ENCODE assay signal across 29 cellular contexts in genomic region chr7:156318426-156318825, GRCh38.
"Had no signal": no experiment of that assay in that cellular context is flagged by ENCODE, and none has a peak within 500 bp of the region (broad histone marks: within the 10 kb centered on the region; RNA-seq: fewer than 3 reads in every experiment).

No MANE protein-coding gene starts in this region.

- H3K4me3 ChIP-seq: adrenal gland, cardiac muscle cell, colonic mucosa, dorsolateral prefrontal cortex, mucosa of descending colon, right lobe of liver, skin epidermis, vagina had no signal

- H3K27ac Mint-ChIP-seq: activated naive CD8-positive, alpha-beta T cell treated with anti-CD3 and anti-CD28 coated beads for 36 hours; activated T-cell treated with anti-CD3 and anti-CD28 coated beads, Interleukin-2, amount 50 U/mL, for 72 hours; brain; natural killer cell treated with Interleukin-12 subunit alpha and Interleukin-12 subunit beta and Interleukin-15 and Interleukin-18, amount 100 ng/mL, for 72 hours; stimulated activated effector memory CD8-positive, alpha-beta T cell treated with anti-CD3 and anti-CD28 coated beads, Interleukin-12 subunit alpha, Interleukin-12 subunit beta, amount 100 ng/mL, for 72 hours; stimulated activated naive CD8-positive, alpha-beta T cell treated with anti-CD3 and anti-CD28 coated beads, Interleukin-15, Interleukin-2, amounts not matched to agents 100 ng/mL and 50 ng/mL, for 24 hours; type B pancreatic cell had no signal

- DNase-seq: activated CD4-positive, alpha-beta T cell treated with anti-CD3 and anti-CD28 coated beads for 4 hours; activated CD4-positive, alpha-beta T cell treated with anti-CD3 and anti-CD28 coated beads, Interleukin-2, amount 50 U/mL, for 4 hours; activated naive CD4-positive, alpha-beta T cell; activated naive CD8-positive, alpha-beta T cell treated with anti-CD3 and anti-CD28 coated beads for 36 hours; activated T-cell treated with anti-CD3 and anti-CD28 coated beads for 4 hours; activated T-cell treated with anti-CD3 and anti-CD28 coated beads, Interleukin-2, amount 50 U/mL, for 72 hours; adrenal gland; aorta; cerebellar nuclear complex; colonic mucosa; dorsolateral prefrontal cortex; effector memory CD4-positive, alpha-beta T cell; head of caudate nucleus; hippocampal formation; left cardiac atrium; left ventricle myocardium superior; mucosa of descending colon; posterior cingulate gyrus; stimulated activated CD4-positive, alpha-beta T cell treated with anti-CD3 and anti-CD28 coated beads, Interleukin-4, amount 100 ng/mL, for 24 hours had no signal

- H3K27ac ChIP-seq: adrenal gland, cardiac muscle cell, colonic mucosa, dorsolateral prefrontal cortex, right lobe of liver, skin epidermis, vagina, VCaP had no signal

- H3K9me3 Mint-ChIP-seq: type B pancreatic cell had no signal

- H3K36me3 ChIP-seq: adrenal gland, cardiac muscle cell, colonic mucosa, right lobe of liver, vagina had no signal

- H3K36me3 Mint-ChIP-seq: activated naive CD8-positive, alpha-beta T cell treated with anti-CD3 and anti-CD28 coated beads for 36 hours; brain; stimulated activated effector memory CD8-positive, alpha-beta T cell treated with anti-CD3 and anti-CD28 coated beads, Interleukin-12 subunit alpha, Interleukin-12 subunit beta, amount 100 ng/mL, for 72 hours; type B pancreatic cell had no signal

- H3K4me1 ChIP-seq: adrenal gland, colonic mucosa, right lobe of liver, vagina had no signal

- H3K4me1 Mint-ChIP-seq: activated naive CD8-positive, alpha-beta T cell treated with anti-CD3 and anti-CD28 coated beads for 36 hours; brain; stimulated activated effector memory CD8-positive, alpha-beta T cell treated with anti-CD3 and anti-CD28 coated beads, Interleukin-12 subunit alpha, Interleukin-12 subunit beta, amount 100 ng/mL, for 72 hours had no signal

- H3K9me3 ChIP-seq: adrenal gland, colonic mucosa, mucosa of descending colon, right lobe of liver, vagina had no signal

- H3K27me3 ChIP-seq: adrenal gland, cardiac muscle cell, colonic mucosa, dorsolateral prefrontal cortex, right lobe of liver, vagina had no signal

- ATAC-seq: activated T-cell treated with anti-CD3 and anti-CD28 coated beads, Interleukin-2, amount 50 U/mL, for 72 hours; left cardiac atrium; left ventricle myocardium superior; natural killer cell treated with Interleukin-12 subunit alpha and Interleukin-12 subunit beta and Interleukin-15 and Interleukin-18, amount 100 ng/mL, for 72 hours; right lobe of liver; stimulated activated effector memory CD8-positive, alpha-beta T cell treated with anti-CD3 and anti-CD28 coated beads, Interleukin-12 subunit alpha, Interleukin-12 subunit beta, amount 100 ng/mL, for 72 hours had no signal

- H3K4me3 Mint-ChIP-seq: activated naive CD8-positive, alpha-beta T cell treated with anti-CD3 and anti-CD28 coated beads for 36 hours; activated T-cell treated with anti-CD3 and anti-CD28 coated beads, Interleukin-2, amount 50 U/mL, for 72 hours; brain; natural killer cell treated with Interleukin-12 subunit alpha and Interleukin-12 subunit beta and Interleukin-15 and Interleukin-18, amount 100 ng/mL, for 72 hours; stimulated activated effector memory CD8-positive, alpha-beta T cell treated with anti-CD3 and anti-CD28 coated beads, Interleukin-12 subunit alpha, Interleukin-12 subunit beta, amount 100 ng/mL, for 72 hours; stimulated activated naive CD8-positive, alpha-beta T cell treated with anti-CD3 and anti-CD28 coated beads, Interleukin-15, Interleukin-2, amounts not matched to agents 100 ng/mL and 50 ng/mL, for 24 hours; type B pancreatic cell had no signal
